In genomic region chr7:134432296-134433152, GRCh38 we compare ENCODE assay signal across 8 cellular contexts.
DNase-seq lines count a peak whose midpoint lies in the region; ATAC-seq lines count a peak whose summit lies in the region.

No MANE protein-coding gene starts in this region.

- DNase-seq in COLO829 (ENCODE audit: low spot score) (peak; percentile 100), HS-5 (ENCODE audit: low read depth) (peak; percentile 76), NOMO-1 (lab: John Stamatoyannopoulos, UW; ENCODE audit: unreplicated experiment in 2 of 2) (peak; percentile 66 to 71), epidermal melanocyte (ENCODE audit: insufficient read length, low spot score) (peak; percentile 94), midbrain (lab: John Stamatoyannopoulos, UW) (peak; percentile 89)
- peak; percentile 81 for DNase-seq in activated CD8-positive, alpha-beta memory T cell treated with anti-CD3 and anti-CD28 coated beads, Interleukin-2, amount 50 U/mL, for 48 hours
- peak; percentile 62 to 67 for DNase-seq in stimulated activated CD8-positive, alpha-beta memory T cell treated with anti-CD3 and anti-CD28 coated beads, Interleukin-15, amount 100 ng/mL, for 48 hours (ENCODE audit: low read depth in 2 of 2)

- peak; percentile 94 for ATAC-seq in GM21360 (IDR thresholded peaks at IDR 0.05; ENCODE audit: unreplicated experiment)

Comparison
In these comparisons a context has a peak if more than half of its experiments do, and no peak if none do; other contexts are left out.
1. Peak in every context shown above with its lines: DNase-seq and ATAC-seq.